In genomic region chr11:119120639-119121007, GRCh38 we compare ENCODE assay signal across 8 cellular contexts. TPM values are rescaled to one million over a fixed set of nuclear protein-coding genes. Genes with fewer than 3 reads are reported as not detected.
A peak's percentile ranks its signal among the peaks of the same experiment; 100 is the strongest.
DNase-seq lines count a peak whose midpoint lies in the region; ATAC-seq and TF ChIP-seq lines count a peak whose summit lies in the region.

No MANE protein-coding gene starts in this region.

- peak overlapping the region; percentile 71 to 96 (median 83) for H3K4me2 ChIP-seq in BLaER1 treated with 17β-estradiol and CSF1 and Interleukin-3, amounts not matched to agents 10 nM and 100 nM

- no peak for TF ChIP-seq POLR2A in stomach (IDR thresholded peaks at IDR 0.05)

- DNase-seq in activated CD8-positive, alpha-beta T cell treated with anti-CD3 and anti-CD28 coated beads, Interleukin-2, amount 10 ng/mL, durations not matched to agents 7 days and 5 days, result peak; percentile 22
- DNase-seq in stomach (no peak), HuH-7 (ENCODE audit: low spot score) (no peak)

- H3K9me3 ChIP-seq in BLaER1 treated with 17β-estradiol and CSF1 and Interleukin-3, amounts not matched to agents 10 nM and 100 nM (replicated peaks in 1 of 11), result no peaks in the 10 kb centered on the region
- H3K9me3 ChIP-seq in HUES64 (ENCODE audit: insufficient read depth, low read depth, low read length), result no peaks in the 10 kb centered on the region
- no peaks in the 10 kb centered on the region for H3K9me3 ChIP-seq in iPS-15b (ENCODE audit: control insufficient read depth, insufficient read depth, low read length)
- no peaks in the 10 kb centered on the region for H3K9me3 ChIP-seq in stomach

- POLR2A ChIA-PET in activated CD8-positive, alpha-beta T cell treated with anti-CD3 and anti-CD28 coated beads, Interleukin-2, amount 10 ng/mL, durations not matched to agents 7 days and 5 days (lab: Charles Lee), result interaction anchor here (1.0 to 3.8 kb wide), 6 partner anchors 11 to 260 kb away, joined by 3 to 29 read pairs (median 4); partner anchors contain the start of gene DPAGT1

- peak overlapping the region; percentile 60 to 81 (median 70) for H3K9ac ChIP-seq in BLaER1 treated with 17β-estradiol and CSF1 and Interleukin-3, amounts not matched to agents 10 nM and 100 nM
- peak overlapping the region; percentile 76 for H3K9ac ChIP-seq in HUES64 (ENCODE audit: low read depth, low read length)
- H3K9ac ChIP-seq in iPS-15b (ENCODE audit: low read depth, low read length), result no peak overlapping the region

- no peak for TF ChIP-seq EP300 in stomach (IDR thresholded peaks at IDR 0.05)

- H3K4me1 ChIP-seq in BLaER1 treated with 17β-estradiol and CSF1 and Interleukin-3, amounts not matched to agents 10 nM and 100 nM, result peaks cover 20 to 33% (median 26%) of the 10 kb centered on the region in 10 experiments
- H3K4me1 ChIP-seq in HUES64 (ENCODE audit: insufficient read depth, low read length), result peaks cover 4% of the 10 kb centered on the region; the same call in 1 of the 2 replicates
- H3K4me1 ChIP-seq in iPS-15b (ENCODE audit: control insufficient read depth, insufficient read depth, low read length), result peaks cover 7% of the 10 kb centered on the region
- peaks cover 16 to 46% (median 35%) of the 10 kb centered on the region in 4 donors for H3K4me1 ChIP-seq in stomach

- peaks cover 39% of the 10 kb centered on the region for H3K36me3 Mint-ChIP-seq in activated CD8-positive, alpha-beta T cell treated with anti-CD3 and anti-CD28 coated beads, Interleukin-2, amount 10 ng/mL, durations not matched to agents 7 days and 5 days (ENCODE audit: low read depth)

- peak overlapping the region; percentile 55 to 96 (median 84) for H3K4me3 ChIP-seq in BLaER1 treated with 17β-estradiol and CSF1 and Interleukin-3, amounts not matched to agents 10 nM and 100 nM
- H3K4me3 ChIP-seq in HUES64 (ENCODE audit: low read length) (peak overlapping the region; percentile 65), iPS-15b (ENCODE audit: low read depth, low read length) (peak overlapping the region; percentile 59), stomach (peak overlapping the region; percentile 79 to 90 (median 86))

- H3K27ac Mint-ChIP-seq in activated CD8-positive, alpha-beta T cell treated with anti-CD3 and anti-CD28 coated beads, Interleukin-2, amount 10 ng/mL, durations not matched to agents 7 days and 5 days, result peak overlapping the region; percentile 67

- 62% methylated on average over 5 of the region's 5 CpGs for WGBS in HUES64
- WGBS in stomach, 5 donors, result 8 to 18% (median 14%) methylated on average over 5 of the region's 5 CpGs

- H3K27ac ChIP-seq in BLaER1 treated with 17β-estradiol and CSF1 and Interleukin-3, amounts not matched to agents 10 nM and 100 nM, result peak overlapping the region; percentile 55 to 79 (median 67); a peak in 21 of 22 replicates
- H3K27ac ChIP-seq in HUES64 (ENCODE audit: low read depth, low read length), result no peak overlapping the region; the same call in 1 of the 2 replicates
- peak overlapping the region; percentile 80 to 89 (median 87) for H3K27ac ChIP-seq in stomach

- H3K36me3 ChIP-seq in BLaER1 treated with 17β-estradiol and CSF1 and Interleukin-3, amounts not matched to agents 10 nM and 100 nM, result peaks cover 31 to 49% (median 46%) of the 10 kb centered on the region in 11 experiments
- H3K36me3 ChIP-seq in HUES64 (ENCODE audit: insufficient read depth, low read length) (peaks cover 10% of the 10 kb centered on the region), iPS-15b (ENCODE audit: control insufficient read depth, insufficient read depth, low read length) (peaks cover 3% of the 10 kb centered on the region), stomach (peaks cover 7 to 47% (median 38%) of the 10 kb centered on the region in 4 donors)

- no peaks in the 10 kb centered on the region for H3K9me3 Mint-ChIP-seq in activated CD8-positive, alpha-beta T cell treated with anti-CD3 and anti-CD28 coated beads, Interleukin-2, amount 10 ng/mL, durations not matched to agents 7 days and 5 days (ENCODE audit: insufficient read depth)

- CTCF ChIA-PET in activated CD8-positive, alpha-beta T cell treated with anti-CD3 and anti-CD28 coated beads, Interleukin-2, amount 10 ng/mL, durations not matched to agents 7 days and 5 days (lab: Charles Lee), result interaction anchor here (0.9 to 1.6 kb wide), 6 partner anchors 12 to 217 kb away, joined by 3 to 6 read pairs (median 4); partner anchors contain the start of gene C2CD2L

- TF ChIP-seq CTCF in stomach (IDR thresholded peaks at IDR 0.05), result no peak

- ATAC-seq in activated CD8-positive, alpha-beta T cell treated with anti-CD3 and anti-CD28 coated beads, Interleukin-2, amount 10 ng/mL, durations not matched to agents 7 days and 5 days, result no peak
- ATAC-seq in HG03039 (IDR thresholded peaks at IDR 0.05; ENCODE audit: unreplicated experiment), result no peak
- ATAC-seq in GM18858 (IDR thresholded peaks at IDR 0.05; ENCODE audit: unreplicated experiment), result no peak

- peaks cover 0 to 20% (median 11%) of the 10 kb centered on the region in 11 experiments; a peak in 13 of 22 replicates for H4K20me1 ChIP-seq in BLaER1 treated with 17β-estradiol and CSF1 and Interleukin-3, amounts not matched to agents 10 nM and 100 nM

- peaks cover 42% of the 10 kb centered on the region for H3K4me1 Mint-ChIP-seq in activated CD8-positive, alpha-beta T cell treated with anti-CD3 and anti-CD28 coated beads, Interleukin-2, amount 10 ng/mL, durations not matched to agents 7 days and 5 days (ENCODE audit: low read depth)

- no peaks in the 10 kb centered on the region for H3K27me3 ChIP-seq in BLaER1 treated with 17β-estradiol and CSF1 and Interleukin-3, amounts not matched to agents 10 nM and 100 nM
- no peaks in the 10 kb centered on the region for H3K27me3 ChIP-seq in HUES64 (ENCODE audit: insufficient read depth, low read length)
- H3K27me3 ChIP-seq in iPS-15b (ENCODE audit: control insufficient read depth, insufficient read depth, low read length), result no peaks in the 10 kb centered on the region
- no peaks in the 10 kb centered on the region for H3K27me3 ChIP-seq in stomach

- H3K4me3 Mint-ChIP-seq in activated CD8-positive, alpha-beta T cell treated with anti-CD3 and anti-CD28 coated beads, Interleukin-2, amount 10 ng/mL, durations not matched to agents 7 days and 5 days, result peak overlapping the region; percentile 81

- no peaks in the 10 kb centered on the region for H3K27me3 Mint-ChIP-seq in activated CD8-positive, alpha-beta T cell treated with anti-CD3 and anti-CD28 coated beads, Interleukin-2, amount 10 ng/mL, durations not matched to agents 7 days and 5 days (ENCODE audit: low read depth)

- intact Hi-C loops in stomach (cut with DNase I; ENCODE audit: low total_unique reads), result no loop called here

RNA-seq across cellular contexts. Expression of gene HINFP, which starts 0.8 kb away (rescaled TPM):
- polyA plus RNA-seq in HUES64 (2013, experiment 1 of 2), result 17.8 TPM
- 20.6 TPM for polyA plus RNA-seq in HUES64 (2013, experiment 2 of 2)
- 10 to 100 TPM; 36.1 to 40.9 TPM for total RNA-seq in activated CD8-positive, alpha-beta T cell treated with anti-CD3 and anti-CD28 coated beads, Interleukin-2, amount 10 ng/mL, durations not matched to agents 7 days and 5 days
- 10 to 100 TPM; 17.1 to 80.8 (median 43.6) TPM for total RNA-seq in stomach
- 10 to 100 TPM in 2 of 3 donors, 1 to 10 TPM in 1; 9.2 to 11.9 (median 10.1) TPM for polyA plus RNA-seq in stomach

RNA-seq across cellular contexts. Expression of gene C2CD2L, which starts 13.5 kb away (rescaled TPM):
- polyA plus RNA-seq in HUES64 (2013, experiment 1 of 2), result 1.7 TPM
- polyA plus RNA-seq in HUES64 (2013, experiment 2 of 2), result 2.2 TPM
- 10 to 100 TPM; 33.2 to 35.2 TPM for total RNA-seq in activated CD8-positive, alpha-beta T cell treated with anti-CD3 and anti-CD28 coated beads, Interleukin-2, amount 10 ng/mL, durations not matched to agents 7 days and 5 days
- total RNA-seq in stomach, result 10 to 100 TPM in 3 of 5 donors, 1 to 10 TPM in 2; 2.6 to 19.9 (median 13.4) TPM
- 1 to 10 TPM; 1.7 to 6.1 (median 2.4) TPM for polyA plus RNA-seq in stomach

RNA-seq across cellular contexts. Expression of gene DPAGT1, which starts 19.0 kb away (rescaled TPM):
- 38.6 TPM for polyA plus RNA-seq in HUES64 (2013, experiment 1 of 2)
- 37.2 TPM for polyA plus RNA-seq in HUES64 (2013, experiment 2 of 2)
- total RNA-seq in activated CD8-positive, alpha-beta T cell treated with anti-CD3 and anti-CD28 coated beads, Interleukin-2, amount 10 ng/mL, durations not matched to agents 7 days and 5 days, result 10 to 100 TPM; 52.5 to 57.7 TPM
- total RNA-seq in stomach, result 10 to 100 TPM in 3 of 5 donors, 1 to 10 TPM in 2; 2.3 to 27.7 (median 13.2) TPM
- polyA plus RNA-seq in stomach, result 10 to 100 TPM; 14.4 to 28.5 (median 14.5) TPM

RNA-seq across cellular contexts. Expression of gene ABCG4, which starts 28.2 kb away (rescaled TPM):
- 0.35 TPM for polyA plus RNA-seq in HUES64 (2013, experiment 1 of 2)
- 0.25 TPM for polyA plus RNA-seq in HUES64 (2013, experiment 2 of 2)
- under 1 TPM in 1 of 2 experiments, not detected in 1; 0.18 TPM for total RNA-seq in activated CD8-positive, alpha-beta T cell treated with anti-CD3 and anti-CD28 coated beads, Interleukin-2, amount 10 ng/mL, durations not matched to agents 7 days and 5 days
- total RNA-seq in stomach, result under 1 TPM in 1 of 5 donors, not detected in 4; 0.37 TPM
- under 1 TPM in 2 of 3 donors, not detected in 1; 0.06 to 0.10 TPM for polyA plus RNA-seq in stomach

RNA-seq across cellular contexts. Expression of gene HMBS, which starts 35.9 kb away (rescaled TPM):
- 49.6 TPM for polyA plus RNA-seq in HUES64 (2013, experiment 1 of 2)
- polyA plus RNA-seq in HUES64 (2013, experiment 2 of 2), result 53.7 TPM
- 10 to 100 TPM; 31.0 to 32.5 TPM for total RNA-seq in activated CD8-positive, alpha-beta T cell treated with anti-CD3 and anti-CD28 coated beads, Interleukin-2, amount 10 ng/mL, durations not matched to agents 7 days and 5 days
- 10 to 100 TPM in 1 of 5 donors, 1 to 10 TPM in 3, not detected in 1; 3.8 to 15.9 (median 8.1) TPM for total RNA-seq in stomach
- 10 to 100 TPM; 23.0 to 25.0 (median 23.5) TPM for polyA plus RNA-seq in stomach
